17 cellular contexts compared by ENCODE assay signal in the genomic region with DNA sequence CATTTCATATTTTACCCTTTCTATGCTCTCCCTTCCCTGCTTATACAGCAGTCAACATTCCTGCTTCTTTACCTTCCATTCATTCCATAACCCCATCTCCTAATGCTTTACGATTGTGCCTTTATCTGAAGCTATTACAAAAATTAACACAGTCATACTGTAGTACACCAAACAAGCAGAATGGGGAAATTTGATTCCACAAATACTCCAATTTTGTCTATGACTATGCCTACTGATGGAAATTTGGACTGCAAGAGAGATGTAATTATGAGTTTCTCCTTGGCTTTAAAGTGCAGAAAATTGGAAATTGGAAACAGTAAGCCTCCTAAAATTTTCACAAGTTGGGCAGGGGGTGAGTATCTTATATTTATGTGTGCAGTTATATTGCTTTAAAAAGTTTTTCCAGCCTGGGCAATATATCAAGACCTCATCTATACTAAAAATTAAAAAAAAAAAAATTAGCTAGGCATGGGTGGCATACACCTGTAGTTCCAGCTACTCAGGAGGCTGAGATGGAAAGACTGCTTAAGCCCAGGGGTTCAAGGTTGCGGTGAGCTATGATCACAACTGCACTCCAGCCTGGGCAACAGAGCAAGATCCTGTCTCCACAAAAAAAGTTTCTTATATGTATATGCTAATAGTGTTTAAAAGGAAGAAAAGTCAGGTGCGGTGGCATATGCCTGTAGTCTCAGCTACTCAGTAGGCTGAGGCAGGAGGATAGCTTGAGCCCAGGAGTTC. TPM values are rescaled to one million over a fixed set of nuclear protein-coding genes. Genes with fewer than 3 reads are reported as not detected.
DNase-seq lines count a peak whose midpoint lies in the region; ATAC-seq and TF ChIP-seq lines count a peak whose summit lies in the region.
"Had no signal": no experiment of that assay in that cellular context is flagged by ENCODE, and none has a peak within 500 bp of the region (broad histone marks: within the 10 kb centered on the region; RNA-seq: fewer than 3 reads in every experiment).

No MANE protein-coding gene starts in this region.

- H3K27me3 ChIP-seq in ovary (no peaks in the 10 kb centered on the region), vagina (no peaks in the 10 kb centered on the region)
- H3K27me3 ChIP-seq: esophagus squamous epithelium had no signal

- H3K4me1 Mint-ChIP-seq in stimulated activated naive CD8-positive, alpha-beta T cell treated with anti-CD3 and anti-CD28 coated beads, Interleukin-15, Interleukin-2, amounts not matched to agents 100 ng/mL and 50 ng/mL, for 24 hours (ENCODE audit: low read depth) = peaks cover 47% of the 10 kb centered on the region
- peaks cover 28% of the 10 kb centered on the region for H3K4me1 Mint-ChIP-seq in stimulated activated naive CD8-positive, alpha-beta T cell treated with anti-CD3 and anti-CD28 coated beads, Interleukin-15, amount 100 ng/mL, for 72 hours
- H3K4me1 Mint-ChIP-seq in immature natural killer cell = peaks cover 55 to 63% of the 10 kb centered on the region in 2 donors

- H3K9me3 ChIP-seq in ovary = no peaks in the 10 kb centered on the region
- no peaks in the 10 kb centered on the region for H3K9me3 ChIP-seq in vagina
- H3K9me3 ChIP-seq: esophagus squamous epithelium had no signal

- no peaks in the 10 kb centered on the region for H3K27me3 Mint-ChIP-seq in stimulated activated naive CD8-positive, alpha-beta T cell treated with anti-CD3 and anti-CD28 coated beads, Interleukin-15, Interleukin-2, amounts not matched to agents 100 ng/mL and 50 ng/mL, for 24 hours
- H3K27me3 Mint-ChIP-seq in stimulated activated naive CD8-positive, alpha-beta T cell treated with anti-CD3 and anti-CD28 coated beads, Interleukin-15, amount 100 ng/mL, for 72 hours = no peaks in the 10 kb centered on the region
- no peaks in the 10 kb centered on the region for H3K27me3 Mint-ChIP-seq in immature natural killer cell (ENCODE audit: low read depth in 3 of 3)
- H3K27me3 Mint-ChIP-seq: IgD-negative memory B cell; natural killer cell treated with Interleukin-12 subunit alpha and Interleukin-12 subunit beta and Interleukin-15 and Interleukin-18, amount 100 ng/mL, for 72 hours had no signal

- WGBS in ovary, 3 donors = 57 to 68% (median 66%) methylated on average over 3 of the region's 3 CpGs

- no peak for DNase-seq in stimulated activated naive CD8-positive, alpha-beta T cell treated with anti-CD3 and anti-CD28 coated beads, Interleukin-15, amount 100 ng/mL, for 72 hours
- DNase-seq in astrocyte of the cerebellum (ENCODE audit: low read depth) (no peak), immature natural killer cell (no peak), ovary (no peak), NCI-H187 treated with DMSO at 0.1 percent for 48 hours (lab: John Stamatoyannopoulos, UW) (no peak), caudate nucleus (lab: John Stamatoyannopoulos, UW) (no peak), vagina (ENCODE audit: extremely low spot score in 2 of 2) (no peak)
- DNase-seq: activated CD4-positive, CD25-positive, alpha-beta regulatory T cell; activated CD8-positive, alpha-beta memory T cell treated with anti-CD3 and anti-CD28 coated beads, Interleukin-2, amount 50 U/mL, for 4 hours; cortex of kidney; esophagus squamous epithelium; NCI-H345 had no signal

- intact Hi-C loops in ovary (cut with DNase I) = loop anchor here (10.0 kb wide), 3 partner anchors 52 to 82 kb away; a partner anchor contains a TSS
- intact Hi-C loops in vagina (cut with DNase I) = no loop called here

- H3K4me1 ChIP-seq in ovary (ENCODE audit: insufficient read depth) (peaks cover 14% of the 10 kb centered on the region), vagina (peaks cover 46% of the 10 kb centered on the region)

- no peak for TF ChIP-seq EP300 in ovary (IDR thresholded peaks at IDR 0.05)

- no peak for ATAC-seq in stimulated activated naive CD8-positive, alpha-beta T cell treated with anti-CD3 and anti-CD28 coated beads, Interleukin-15, amount 100 ng/mL, for 72 hours
- ATAC-seq: natural killer cell treated with Interleukin-12 subunit alpha and Interleukin-12 subunit beta and Interleukin-15 and Interleukin-18, amount 100 ng/mL, for 72 hours; sciatic nerve; stimulated activated effector memory CD8-positive, alpha-beta T cell treated with anti-CD3 and anti-CD28 coated beads, Interleukin-12 subunit alpha, Interleukin-12 subunit beta, amount 100 ng/mL, for 72 hours had no signal

- H3K4me3 ChIP-seq in astrocyte of the cerebellum (ENCODE audit: low read depth, low read length) = peak overlapping the region; percentile 63
- H3K4me3 ChIP-seq in ovary = no peak overlapping the region
- no peak overlapping the region for H3K4me3 ChIP-seq in vagina

- in situ Hi-C loops in astrocyte of the cerebellum (cut with HindIII; ENCODE audit: low sequenced_read_pairs) = loop anchor here (25.0 kb wide), 1 partner anchor 111 kb away; a partner anchor contains a TSS

- H3K9me3 Mint-ChIP-seq in stimulated activated naive CD8-positive, alpha-beta T cell treated with anti-CD3 and anti-CD28 coated beads, Interleukin-15, Interleukin-2, amounts not matched to agents 100 ng/mL and 50 ng/mL, for 24 hours = no peaks in the 10 kb centered on the region
- H3K9me3 Mint-ChIP-seq in stimulated activated naive CD8-positive, alpha-beta T cell treated with anti-CD3 and anti-CD28 coated beads, Interleukin-15, amount 100 ng/mL, for 72 hours = no peaks in the 10 kb centered on the region
- no peaks in the 10 kb centered on the region for H3K9me3 Mint-ChIP-seq in immature natural killer cell
- H3K9me3 Mint-ChIP-seq: IgD-negative memory B cell; natural killer cell treated with Interleukin-12 subunit alpha and Interleukin-12 subunit beta and Interleukin-15 and Interleukin-18, amount 100 ng/mL, for 72 hours; stimulated activated effector memory CD8-positive, alpha-beta T cell treated with anti-CD3 and anti-CD28 coated beads, Interleukin-12 subunit alpha, Interleukin-12 subunit beta, amount 100 ng/mL, for 72 hours had no signal

- H3K27ac Mint-ChIP-seq in stimulated activated naive CD8-positive, alpha-beta T cell treated with anti-CD3 and anti-CD28 coated beads, Interleukin-15, Interleukin-2, amounts not matched to agents 100 ng/mL and 50 ng/mL, for 24 hours = no peak overlapping the region
- peak overlapping the region in 1 of 2 donors; percentile 41 for H3K27ac Mint-ChIP-seq in stimulated activated naive CD8-positive, alpha-beta T cell treated with anti-CD3 and anti-CD28 coated beads, Interleukin-15, amount 100 ng/mL, for 72 hours
- peak overlapping the region in 4 of 6 donors; percentile 3 to 24 (median 6) for H3K27ac Mint-ChIP-seq in immature natural killer cell
- H3K27ac Mint-ChIP-seq: stimulated activated effector memory CD8-positive, alpha-beta T cell treated with anti-CD3 and anti-CD28 coated beads, Interleukin-12 subunit alpha, Interleukin-12 subunit beta, amount 100 ng/mL, for 72 hours had no signal

- H3K36me3 ChIP-seq in ovary (no peaks in the 10 kb centered on the region), vagina (peaks cover 0 to 14% of the 10 kb centered on the region in 2 donors)

- no peak for TF ChIP-seq CTCF in astrocyte of the cerebellum (IDR thresholded peaks at IDR 0.05; ENCODE audit: low read depth, low read length, missing control alignments)
- TF ChIP-seq CTCF in ovary (IDR thresholded peaks at IDR 0.05) = no peak
- TF ChIP-seq CTCF in vagina (IDR thresholded peaks at IDR 0.05) = no peak

- H3K27ac ChIP-seq in ovary = no peak overlapping the region
- no peak overlapping the region for H3K27ac ChIP-seq in caudate nucleus (ENCODE audit: low read depth, low read length)
- no peak overlapping the region for H3K27ac ChIP-seq in vagina

- peak overlapping the region; percentile 0 for H3K4me3 Mint-ChIP-seq in stimulated activated naive CD8-positive, alpha-beta T cell treated with anti-CD3 and anti-CD28 coated beads, Interleukin-15, Interleukin-2, amounts not matched to agents 100 ng/mL and 50 ng/mL, for 24 hours
- H3K4me3 Mint-ChIP-seq in stimulated activated naive CD8-positive, alpha-beta T cell treated with anti-CD3 and anti-CD28 coated beads, Interleukin-15, amount 100 ng/mL, for 72 hours = no peak overlapping the region
- H3K4me3 Mint-ChIP-seq in immature natural killer cell = peak overlapping the region in 1 of 5 donors; percentile 10

- TF ChIP-seq POLR2A in ovary (IDR thresholded peaks at IDR 0.05) (no peak), vagina (IDR thresholded peaks at IDR 0.05) (no peak)

- peaks cover 7% of the 10 kb centered on the region for H3K36me3 Mint-ChIP-seq in stimulated activated naive CD8-positive, alpha-beta T cell treated with anti-CD3 and anti-CD28 coated beads, Interleukin-15, Interleukin-2, amounts not matched to agents 100 ng/mL and 50 ng/mL, for 24 hours (ENCODE audit: low read depth)
- peaks cover 0 to 6% (median 0%) of the 10 kb centered on the region in 3 donors for H3K36me3 Mint-ChIP-seq in immature natural killer cell
- H3K36me3 Mint-ChIP-seq: IgD-negative memory B cell had no signal

RNA-seq across cellular contexts. Expression of a gene that starts 3.0 kb away (rescaled TPM):
- polyA plus RNA-seq in immature natural killer cell (10 to 100 TPM in 2 of 3 donors, 1 to 10 TPM in 1; 9.4 to 25.5 (median 16.3) TPM), ovary (10 to 100 TPM; 14.4 to 24.5 TPM)
- total RNA-seq in ovary (10 to 100 TPM; 27.0 to 72.1 (median 55.0) TPM), vagina (23.6 TPM)
